22 cellular contexts compared by ENCODE assay signal in genomic region chr18:49481317-49481716, GRCh38.
"Had no signal": no experiment of that assay in that cellular context is flagged by ENCODE, and none has a peak within 500 bp of the region (broad histone marks: within the 10 kb centered on the region; RNA-seq: fewer than 3 reads in every experiment).

No MANE protein-coding gene starts in this region.

- H3K9me3 Mint-ChIP-seq: activated naive CD4-positive, alpha-beta T cell treated with anti-CD3 and anti-CD28 coated beads, Interleukin-2, amount 50 U/mL, for 24 hours; activated T-cell treated with anti-CD3 and anti-CD28 coated beads, Interleukin-2, amount 50 U/mL, for 72 hours; neural crest cell had no signal

- H3K27me3 Mint-ChIP-seq: activated naive CD4-positive, alpha-beta T cell treated with anti-CD3 and anti-CD28 coated beads, Interleukin-2, amount 50 U/mL, for 24 hours; naive B cell had no signal

- ATAC-seq: activated CD4-positive, CD25-positive, alpha-beta regulatory T cell treated with anti-CD3 and anti-CD28 coated beads, Interleukin-2, amount 50 U/mL, for 24 hours; activated T-cell treated with anti-CD3 and anti-CD28 coated beads, Interleukin-2, amount 50 U/mL, for 72 hours; esophagus mucosa; mucosa of descending colon had no signal

- H3K4me3 Mint-ChIP-seq: activated naive CD4-positive, alpha-beta T cell treated with anti-CD3 and anti-CD28 coated beads, Interleukin-2, amount 50 U/mL, for 24 hours; activated T-cell treated with anti-CD3 and anti-CD28 coated beads, Interleukin-2, amount 50 U/mL, for 72 hours had no signal

- DNase-seq: activated CD4-positive, alpha-beta T cell treated with anti-CD3 and anti-CD28 coated beads, Interleukin-2, amount 50 U/mL, for 1 hour; activated CD8-positive, alpha-beta memory T cell treated with anti-CD3 and anti-CD28 coated beads, Interleukin-2, amount 50 U/mL, for 4 hours; activated effector memory CD4-positive, alpha-beta T cell treated with anti-CD3 and anti-CD28 coated beads, Interleukin-2, amount 50 U/mL, for 16 hours; activated T-cell treated with anti-CD3 and anti-CD28 coated beads, Interleukin-2, amount 50 U/mL, for 72 hours; effector CD8-positive, alpha-beta T cell; foreskin fibroblast; mesenchymal stem cell; mucosa of descending colon; naive B cell; small intestine; stimulated activated CD4-positive, alpha-beta T cell treated with anti-CD3 and anti-CD28 coated beads, Interleukin-15, amount 100 ng/mL, for 24 hours; stimulated activated CD4-positive, alpha-beta T cell treated with anti-CD3 and anti-CD28 coated beads, Interleukin-2, amount 100 ng/mL, for 48 hours; stomach; T1000; trophoblast cell had no signal

- H3K27ac ChIP-seq: prostate gland, right atrium auricular region, stomach, vagina had no signal
